Comparison of ENCODE assay signal across 30 cellular contexts in genomic region chr9:110278080-110278707, GRCh38. TPM values are rescaled to one million over a fixed set of nuclear protein-coding genes. Genes with fewer than 3 reads are reported as not detected.
DNase-seq lines count a peak whose midpoint lies in the region; ATAC-seq, FAIRE-seq and TF ChIP-seq lines count a peak whose summit lies in the region.
"Had no signal": no experiment of that assay in that cellular context is flagged by ENCODE, and none has a peak within 500 bp of the region (broad histone marks: within the 10 kb centered on the region; RNA-seq: fewer than 3 reads in every experiment).

No MANE protein-coding gene starts in this region.

- no peaks in the 10 kb centered on the region for H3K9me2 ChIP-seq in PC-3 (replicated peaks; ENCODE audit: low read length)

- H4K20me1 ChIP-seq in PC-3 (ENCODE audit: low read length), result no peaks in the 10 kb centered on the region

- H3K9ac ChIP-seq in PC-3 (ENCODE audit: low read length), result no peak overlapping the region
- H3K9ac ChIP-seq: neural progenitor cell had no signal

- no peak for TF ChIP-seq EP300 in A549 (IDR thresholded peaks at IDR 0.05)

- 77% methylated on average over 3 of the region's 3 CpGs for WGBS in A549 (ENCODE audit: missing lambda C conversion rate)
- 68 to 82% (median 74%) methylated on average over 3 of the region's 3 CpGs for WGBS in psoas muscle, 3 donors

- H3K4me3 ChIP-seq in A549 (no peak overlapping the region), PC-3 (ENCODE audit: low read length) (no peak overlapping the region), epithelial cell of esophagus (ENCODE audit: low read length) (no peak overlapping the region), uterus (no peak overlapping the region), psoas muscle (no peak overlapping the region)
- H3K4me3 ChIP-seq: gastrocnemius medialis, lower lobe of right lung, neural progenitor cell, SJCRH30, skin epidermis, testis had no signal

- TF ChIP-seq RAD21 in A549 (conservative IDR thresholded peaks at IDR 0.05 in 1 of 2, IDR thresholded peaks at IDR 0.05 in 1 of 2), result no peak

- 0 out of 6 replicates have a peak overlapping the region, but pooled peaks of 1 of the 2 experiments have one; percentile 22 for H3K27ac ChIP-seq in A549
- no peak overlapping the region for H3K27ac ChIP-seq in PC-3 (ENCODE audit: low read length)
- no peak overlapping the region for H3K27ac ChIP-seq in uterus
- no peak overlapping the region for H3K27ac ChIP-seq in psoas muscle
- H3K27ac ChIP-seq: gastrocnemius medialis, lower lobe of right lung, neural progenitor cell, SJCRH30, skin epidermis, testis had no signal

- no peak for FAIRE-seq in A549 (lab: Jason Lieb, UNC)
- FAIRE-seq: HepG2, islet of Langerhans had no signal

- H2AFZ ChIP-seq in PC-3 (ENCODE audit: low read length), result no peak overlapping the region
- H2AFZ ChIP-seq: neural progenitor cell had no signal

- H3F3A ChIP-seq in PC-3 (ENCODE audit: low read length, unreplicated experiment), result no peaks in the 10 kb centered on the region

- H3K79me2 ChIP-seq in PC-3 (ENCODE audit: low read length), result no peaks in the 10 kb centered on the region

- H3K36me3 ChIP-seq in PC-3 (ENCODE audit: low read depth, low read length) (no peaks in the 10 kb centered on the region), uterus (no peaks in the 10 kb centered on the region), psoas muscle (ENCODE audit: insufficient read depth in 1 of 2, low read depth in 1 of 2) (no peaks in the 10 kb centered on the region)
- H3K36me3 ChIP-seq: gastrocnemius medialis, lower lobe of right lung, neural progenitor cell, SJCRH30 had no signal

- POLR2A ChIA-PET in A549 (lab: Yijun Ruan, JAX), result no interaction called here
- POLR2A ChIA-PET in PC-3 (lab: Charles Lee; ENCODE audit: unreplicated experiment), result no interaction called here

- CTCF ChIA-PET in A549 (lab: Yijun Ruan, JAX) (no interaction called here), PC-3 (lab: Charles Lee) (no interaction called here)

- TF ChIP-seq CTCF in A549 (IDR thresholded peaks at IDR 0.05) (no peak), PC-3 (conservative IDR thresholded peaks at IDR 0.05; ENCODE audit: low read depth, low read length) (no peak), epithelial cell of esophagus (IDR thresholded peaks at IDR 0.05; ENCODE audit: insufficient read depth, low read depth, low read length, missing control alignments) (no peak), uterus (IDR thresholded peaks at IDR 0.05) (no peak), psoas muscle (IDR thresholded peaks at IDR 0.05) (no peak)

- DNase-seq in A549 (ENCODE audit: low read depth in 1 of 2, low spot score in 1 of 2) (no peak), ELR (ENCODE audit: low read depth) (peak; percentile 55), PC-3 (peak; percentile 31), epithelial cell of esophagus (ENCODE audit: low read depth) (peak; percentile 33), uterus (no peak), psoas muscle (no peak)
- DNase-seq: activated CD4-positive, alpha-beta T cell treated with anti-CD3 and anti-CD28 coated beads for 48 hours; CD4-positive, CD25-positive, alpha-beta regulatory T cell; DMS79; effector CD4-positive, alpha-beta T cell; gastrocnemius medialis; HFFc6; hypothalamus; lower lobe of right lung; NCI-H187; SJCRH30; testis had no signal

- BruUV-seq in PC-3 (replicated peaks; lab: Mats Ljungman, UMichigan), result no TSS peak

- H3K4me2 ChIP-seq in A549, result 0 out of 3 replicates have a peak overlapping the region, but pooled peaks have one; percentile 28
- no peak overlapping the region for H3K4me2 ChIP-seq in PC-3 (ENCODE audit: low read length)
- H3K4me2 ChIP-seq: neural progenitor cell had no signal

- TF ChIP-seq POLR2A in A549 (IDR thresholded peaks at IDR 0.05; ENCODE audit: low read length), result no peak
- TF ChIP-seq POLR2A in uterus (IDR thresholded peaks at IDR 0.05), result no peak

- intact Hi-C loops in PC-3 (cut with micrococcal nuclease), result no loop called here
- intact Hi-C loops in uterus (cut with DNase I; ENCODE audit: low total_unique reads), result no loop called here
- intact Hi-C loops in psoas muscle (cut with DNase I), result no loop called here

- H3K27me3 ChIP-seq in PC-3 (ENCODE audit: low read length) (no peaks in the 10 kb centered on the region), uterus (no peaks in the 10 kb centered on the region), psoas muscle (ENCODE audit: insufficient read depth in 3 of 3, low read length in 2 of 3) (no peaks in the 10 kb centered on the region)
- H3K27me3 ChIP-seq: gastrocnemius medialis, neural progenitor cell, SJCRH30, testis had no signal

- H3K4me1 ChIP-seq in A549 (peaks cover 17% of the 10 kb centered on the region; the same call in 2 of the 3 replicates), PC-3 (ENCODE audit: insufficient read depth, low read length) (peaks cover 8% of the 10 kb centered on the region; the same call in 1 of the 2 replicates), uterus (no peaks in the 10 kb centered on the region), psoas muscle (no peaks in the 10 kb centered on the region)
- H3K4me1 ChIP-seq: gastrocnemius medialis, lower lobe of right lung, neural progenitor cell, SJCRH30, testis had no signal

- no peaks in the 10 kb centered on the region for H3K9me3 ChIP-seq in A549
- no peaks in the 10 kb centered on the region for H3K9me3 ChIP-seq in PC-3 (ENCODE audit: low read length)
- no peaks in the 10 kb centered on the region for H3K9me3 ChIP-seq in uterus
- H3K9me3 ChIP-seq in psoas muscle, result no peaks in the 10 kb centered on the region
- H3K9me3 ChIP-seq: gastrocnemius medialis, lower lobe of right lung, SJCRH30, testis had no signal

- ATAC-seq in A549 (no peak), PC-3 (peak; percentile 38; the same call in 1 of the 2 replicates), HG03039 (IDR thresholded peaks at IDR 0.05; ENCODE audit: unreplicated experiment) (no peak), HG03521 (IDR thresholded peaks at IDR 0.05; ENCODE audit: unreplicated experiment) (no peak), psoas muscle (no peak)
- ATAC-seq: activated naive CD4-positive, alpha-beta T cell treated with anti-CD3 and anti-CD28 coated beads, Interleukin-2, amount 50 U/mL, for 72 hours; gastrocnemius medialis; HepG2; lower lobe of right lung; stimulated activated memory B cell treated with anti-CD40 and anti-IgM and Interleukin-4, amounts not matched to agents 10 μg/mL and 1 μg/mL and 100 μg/mL, for 72 hours had no signal

TF ChIP-seq in A549, 52 proteins besides CTCF, POLR2A, EP300 and RAD21:
- TF ChIP-seq HOXA7 (CRISPR knock-in tag; IDR thresholded peaks at IDR 0.05) (no peak), JUNB (IDR thresholded peaks at IDR 0.05) (peak; percentile 39; the same call in 1 of the 2 replicates), HOXB5 (CRISPR knock-in tag; IDR thresholded peaks at IDR 0.05) (no peak), FOSL2 (IDR thresholded peaks at IDR 0.05) (no peak), FOSL2 (CRISPR knock-in tag; IDR thresholded peaks at IDR 0.05) (0 out of 2 replicates have a peak, but pooled peaks have one; percentile 14)

RNA-seq across cellular contexts. Expression of gene TXN, which starts 21.9 kb away (rescaled TPM):
- polyA plus RNA-seq in A549 (2011; rRNA removed) (1,336 and 1,626 TPM in 2 replicates), A549 (2017; fragmentation: RNase III; extraction: RNeasy Plus Mini Kit Qiagen cat#74134 plus additional on column Dnase treatment) (1,222 to 1,380 TPM (median 1,309 TPM) in 3 replicates), psoas muscle (100 to 1,000 TPM in 2 of 3 donors, 10 to 100 TPM in 1; 73.4 to 366 (median 135) TPM)
- 1,191 and 1,403 TPM in 2 replicates for polyA plus RNA-seq in A549 (2012; cell fraction: cytosol; rRNA removed)
- 356 and 650 TPM in 2 replicates for polyA plus RNA-seq in A549 (2012; cell fraction: nucleus; rRNA removed)
- polyA minus RNA-seq in A549 (2011; rRNA and poly(A)+ RNA removed), result 211 and 233 TPM in 2 replicates
- total RNA-seq in PC-3 (2014; rRNA removed) (178 and 216 TPM in 2 replicates), uterus (100 to 1,000 TPM in 3 of 4 donors, 10 to 100 TPM in 1; 97.6 to 295 (median 124) TPM), psoas muscle (100 to 1,000 TPM in 1 of 4 donors, 10 to 100 TPM in 3; 38.0 to 118 (median 71.6) TPM)

RNA-seq across cellular contexts. Expression of gene TXNDC8, which starts 59.5 kb away (rescaled TPM):
- polyA plus RNA-seq in A549 (2011; rRNA removed) (not detected in 2 replicates), A549 (2017; fragmentation: RNase III; extraction: RNeasy Plus Mini Kit Qiagen cat#74134 plus additional on column Dnase treatment) (not detected in 3 replicates), psoas muscle (not detected)
- not detected in 2 replicates for polyA plus RNA-seq in A549 (2012; cell fraction: cytosol; rRNA removed)
- not detected in 2 replicates for polyA plus RNA-seq in A549 (2012; cell fraction: nucleus; rRNA removed)
- polyA minus RNA-seq in A549 (2011; rRNA and poly(A)+ RNA removed), result not detected in 2 replicates
- total RNA-seq in PC-3 (2014; rRNA removed) (not detected in 2 replicates), uterus (not detected), psoas muscle (not detected)
- total RNA-seq: activated naive CD4-positive, alpha-beta T cell treated with anti-CD3 and anti-CD28 coated beads, Interleukin-2, amount 50 U/mL, for 72 hours; CD4-positive, CD25-positive, alpha-beta regulatory T cell; cerebellum; gastrocnemius medialis; HepG2; HFFc6; lower lobe of right lung; mucosa of gallbladder; pulmonary artery endothelial cell; SJCRH30; T-helper 1 cell treated with Interleukin-12 subunit alpha and Interleukin-12 subunit beta and Interleukin-4 antibody, amounts not matched to agents 30 ng/mL and 1 ng/mL, for 36 hours had no signal
- polyA plus RNA-seq: CD4-positive, CD25-positive, alpha-beta regulatory T cell; esophagus; HepG2 had no signal

Comparison
In these comparisons a context has a peak if more than half of its experiments do, and no peak if none do; other contexts are left out.
1. DNase-seq: peak in ELR (single experiment), PC-3 (single experiment) and epithelial cell of esophagus (single experiment); none in A549 (0 of 2), uterus (0 of 2) and psoas muscle (0 of 2).